ENCODE assay signal across 8 cellular contexts in genomic region chr12:118060301-118061010, GRCh38. TPM values are rescaled to one million over a fixed set of nuclear protein-coding genes. Genes with fewer than 3 reads are reported as not detected.
A peak's percentile ranks its signal among the peaks of the same experiment; 100 is the strongest.
DNase-seq lines count a peak whose midpoint lies in the region; ATAC-seq, FAIRE-seq and TF ChIP-seq lines count a peak whose summit lies in the region.

No MANE protein-coding gene starts in this region.

- H3K4me3 ChIP-seq in GM12875 (ENCODE audit: low read depth, low read length) = peak overlapping the region; percentile 81

- ATAC-seq in HG02981 (IDR thresholded peaks at IDR 0.05; ENCODE audit: unreplicated experiment) = peak; percentile 25

- peak; percentile 12 to 39 (median 25) for DNase-seq in T-helper 1 cell
- DNase-seq in caudate nucleus (lab: John Stamatoyannopoulos, UW) = peak in 43 of 61 donors; percentile 14 to 81 (median 50)
- peak; percentile 57 for DNase-seq in kidney tubule cell (ENCODE audit: low spot score)
- peak; percentile 22 for DNase-seq in stimulated activated CD4-positive, alpha-beta T cell treated with anti-CD3 and anti-CD28 coated beads, Interleukin-1b, Interleukin-23, amount 100 ng/mL, for 48 hours
- no peak for DNase-seq in DMS153 treated with DMSO at 0.1 percent for 48 hours (lab: John Stamatoyannopoulos, UW; ENCODE audit: unreplicated experiment)
- no peak for DNase-seq in frontal cortex (ENCODE audit: low spot score in 2 of 2)

- peak overlapping the region; percentile 88 for H3K27ac ChIP-seq in caudate nucleus (ENCODE audit: low read depth, low read length)

- no peak for FAIRE-seq in frontal cortex (lab: Jason Lieb, UNC)

- TF ChIP-seq CTCF in GM12875 (IDR thresholded peaks at IDR 0.05; ENCODE audit: borderline replicate concordance, insufficient read depth, low read depth, low read length) = no peak

RNA-seq across cellular contexts. Expression of gene WSB2, which starts 0.5 kb away (rescaled TPM):
- total RNA-seq in frontal cortex = 532 TPM

RNA-seq across cellular contexts. Expression of gene VSIG10, which starts 43.4 kb away (rescaled TPM):
- total RNA-seq in frontal cortex = 14.7 TPM

RNA-seq across cellular contexts. Expression of gene RFC5, which starts 44.0 kb away (rescaled TPM):
- 20.8 TPM for total RNA-seq in frontal cortex

Comparison
In these comparisons a context has a peak if more than half of its experiments do, and no peak if none do; other contexts are left out.
1. DNase-seq: peak in T-helper 1 cell (5 of 5), caudate nucleus (43 of 61), kidney tubule cell (single experiment) and stimulated activated CD4-positive, alpha-beta T cell treated with anti-CD3 and anti-CD28 coated beads, Interleukin-1b, Interleukin-23, amount 100 ng/mL, for 48 hours (single experiment); none in DMS153 treated with DMSO at 0.1 percent for 48 hours (single experiment) and frontal cortex (0 of 2).